In genomic region chr1:2148691-2149090, GRCh38 we compare ENCODE assay signal across 11 cellular contexts. TPM values are rescaled to one million over a fixed set of nuclear protein-coding genes. Genes with fewer than 3 reads are reported as not detected.
DNase-seq lines count a peak whose midpoint lies in the region; ATAC-seq and TF ChIP-seq lines count a peak whose summit lies in the region.
"Had no signal": no experiment of that assay in that cellular context is flagged by ENCODE, and none has a peak within 500 bp of the region (broad histone marks: within the 10 kb centered on the region; RNA-seq: fewer than 3 reads in every experiment).

No MANE protein-coding gene starts in this region.

- no peaks in the 10 kb centered on the region for H3K9me3 ChIP-seq in right lobe of liver
- H3K9me3 ChIP-seq in Karpas-422 (ENCODE audit: low read length) = no peaks in the 10 kb centered on the region

- 61% methylated on average over 6 of the region's 14 CpGs for WGBS in right lobe of liver (ENCODE audit: insufficient coverage, low coverage, low lambda C conversion rate, missing lambda C conversion rate)

- H2AFZ ChIP-seq in Karpas-422 (ENCODE audit: low read length) = no peak overlapping the region
- H2AFZ ChIP-seq: GM23338 had no signal

- no peaks in the 10 kb centered on the region for H3K9me2 ChIP-seq in Karpas-422 (replicated peaks; ENCODE audit: insufficient read depth, low read length)

- H3K27me3 ChIP-seq in right lobe of liver (no peaks in the 10 kb centered on the region), Karpas-422 (ENCODE audit: low read length) (no peaks in the 10 kb centered on the region)

- ATAC-seq in right lobe of liver (peak; percentile 67 to 80 (median 72)), HG02885 (IDR thresholded peaks at IDR 0.05; ENCODE audit: poor library complexity, unreplicated experiment) (no peak), GM21515 (IDR thresholded peaks at IDR 0.05; ENCODE audit: unreplicated experiment) (no peak), HG03039 (IDR thresholded peaks at IDR 0.05; ENCODE audit: unreplicated experiment) (no peak)
- ATAC-seq: GM23338 had no signal

- TF ChIP-seq POLR2A in right lobe of liver (IDR thresholded peaks at IDR 0.05) = no peak

- intact Hi-C loops in right lobe of liver (cut with DNase I) = no loop called here

- TF ChIP-seq CTCF in right lobe of liver (IDR thresholded peaks at IDR 0.05) = no peak

- H3K4me1 ChIP-seq in right lobe of liver (no peaks in the 10 kb centered on the region), Karpas-422 (ENCODE audit: low read length) (no peaks in the 10 kb centered on the region)

- no peaks in the 10 kb centered on the region for H3K79me2 ChIP-seq in Karpas-422 (ENCODE audit: low read length)

- no peak overlapping the region for H3K4me2 ChIP-seq in Karpas-422 (ENCODE audit: low read depth, low read length, poor library complexity, severe bottlenecking)
- H3K4me2 ChIP-seq: GM23338 had no signal

- no peak overlapping the region for H3K9ac ChIP-seq in Karpas-422 (ENCODE audit: low read length)

- DNase-seq in CD1c-positive myeloid dendritic cell (ENCODE audit: extremely low spot score) (peak; percentile 43), SKM-1 treated with dmso at 0.1 percent for 144 hours (lab: John Stamatoyannopoulos, UW; ENCODE audit: unreplicated experiment) (peak; percentile 78), right lobe of liver (no peak), Karpas-422 (no peak)
- DNase-seq in activated T-helper 9 cell treated with anti-CD3 and anti-CD28 coated beads, Interleukin-2, amount 50 U/mL, for 16 hours (ENCODE audit: low read depth) = peak; percentile 26
- DNase-seq: NCI-H748 treated with DMSO at 0.1 percent for 48 hours had no signal

- H3K36me3 ChIP-seq in right lobe of liver (peaks cover 0 to 8% (median 0%) of the 10 kb centered on the region in 4 donors), Karpas-422 (ENCODE audit: insufficient read depth, low read length) (no peaks in the 10 kb centered on the region)

- no peak overlapping the region for H3K4me3 ChIP-seq in right lobe of liver
- no peak overlapping the region for H3K4me3 ChIP-seq in Karpas-422 (ENCODE audit: low read length)
- H3K4me3 ChIP-seq: GM23338, skin epidermis had no signal

- H3K27ac ChIP-seq in right lobe of liver (peak overlapping the region in 2 of 3 donors; percentile 33 to 47), Karpas-422 (ENCODE audit: low read length) (no peak overlapping the region)

- no peaks in the 10 kb centered on the region for H4K20me1 ChIP-seq in Karpas-422 (ENCODE audit: insufficient read depth, low read depth, low read length)

RNA-seq across cellular contexts. Expression of gene FAAP20, which starts 45.9 kb away (rescaled TPM):
- total RNA-seq in right lobe of liver = 10 to 100 TPM; 18.9 to 26.0 (median 24.4) TPM
- total RNA-seq in Karpas-422 (2014; rRNA removed; shearing (Covaris generic); ENCODE audit: low replicate concordance) = 20.1 and 84.8 TPM in 2 replicates

Comparison
In these comparisons a context has a peak if more than half of its experiments do, and no peak if none do; other contexts are left out.
1. DNase-seq: peak in CD1c-positive myeloid dendritic cell (single experiment), SKM-1 treated with dmso at 0.1 percent for 144 hours (single experiment) and activated T-helper 9 cell treated with anti-CD3 and anti-CD28 coated beads, Interleukin-2, amount 50 U/mL, for 16 hours (single experiment); none in right lobe of liver (0 of 3) and Karpas-422 (single experiment).
2. ATAC-seq: peak in right lobe of liver (4 of 4); none in HG02885 (single experiment), GM21515 (single experiment) and HG03039 (single experiment).